8 cellular contexts compared by ENCODE assay signal in the genomic region with DNA sequence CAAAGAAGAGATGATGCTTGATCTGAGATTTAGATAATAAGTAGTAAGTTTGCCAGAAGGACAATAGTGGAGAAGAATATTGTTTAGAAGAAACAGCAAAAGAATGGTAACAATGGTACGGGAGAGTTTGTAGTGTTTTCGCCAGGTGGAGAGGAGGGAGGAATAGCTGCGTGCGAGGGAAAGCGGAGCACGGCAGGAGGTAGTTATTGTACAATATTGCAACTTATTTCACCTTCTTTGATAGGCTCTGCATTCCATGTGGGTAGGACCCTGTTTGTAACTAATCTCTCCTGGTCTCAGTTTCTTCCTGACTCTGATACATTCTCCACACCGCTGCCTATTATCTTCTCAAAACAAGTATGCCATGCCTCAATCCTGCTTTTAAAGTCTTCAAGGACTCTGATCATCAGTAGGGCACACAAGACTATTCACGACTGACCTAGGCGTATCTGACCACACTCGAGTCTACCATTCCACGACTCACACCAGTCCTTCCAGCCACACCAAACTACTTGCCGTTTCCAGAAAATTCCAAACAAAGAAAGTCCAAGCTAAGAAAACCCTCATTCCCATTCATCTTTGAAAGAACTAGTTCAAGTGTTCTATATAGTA. TPM values are rescaled to one million over a fixed set of nuclear protein-coding genes. Genes with fewer than 3 reads are reported as not detected.
DNase-seq lines count a peak whose midpoint lies in the region; ATAC-seq and TF ChIP-seq lines count a peak whose summit lies in the region.

No MANE protein-coding gene starts in this region.

- H3K4me3 ChIP-seq in RWPE2 (ENCODE audit: severe bottlenecking) (peak overlapping the region; percentile 83), retinal pigment epithelial cell (ENCODE audit: low read length) (peak overlapping the region; percentile 100)

- ATAC-seq in GM18498 (IDR thresholded peaks at IDR 0.05; ENCODE audit: unreplicated experiment) (peak; percentile 5), RWPE2 (ENCODE audit: low read depth) (peak; percentile 39), HG02623 (IDR thresholded peaks at IDR 0.05; ENCODE audit: unreplicated experiment) (no peak)

- no peaks in the 10 kb centered on the region for H3K27me3 ChIP-seq in RWPE2 (ENCODE audit: insufficient read depth, poor library complexity, severe bottlenecking)

- TF ChIP-seq CTCF in RWPE2 (IDR thresholded peaks at IDR 0.05; ENCODE audit: poor library complexity, severe bottlenecking) = no peak
- no peak for TF ChIP-seq CTCF in retinal pigment epithelial cell (conservative IDR thresholded peaks at IDR 0.05; ENCODE audit: low read depth, low read length)

- H3K36me3 ChIP-seq in RWPE2 (ENCODE audit: low read depth) = peaks cover 33% of the 10 kb centered on the region

- peak overlapping the region; percentile 84 for H3K27ac ChIP-seq in RWPE2 (ENCODE audit: poor library complexity, severe bottlenecking)

- peaks cover 25% of the 10 kb centered on the region for H3K4me1 ChIP-seq in RWPE2 (ENCODE audit: insufficient read depth, poor library complexity, severe bottlenecking)

- DNase-seq in RWPE2 (ENCODE audit: low spot score) = no peak
- peak; percentile 14 for DNase-seq in fibroblast of peridontal ligament (ENCODE audit: extremely low read depth)
- no peak for DNase-seq in retinal pigment epithelial cell (ENCODE audit: low read depth)
- DNase-seq in H4 (ENCODE audit: low spot score) = no peak
- DNase-seq in GDM1 (lab: John Stamatoyannopoulos, UW) = no peak
- DNase-seq in T-helper 9 cell = no peak

- no peaks in the 10 kb centered on the region for H3K9me3 ChIP-seq in RWPE2 (ENCODE audit: severe bottlenecking)

RNA-seq across cellular contexts. Expression of a gene that starts 1.1 kb away (rescaled TPM):
- total RNA-seq in H4 (2014; rRNA removed; shearing (Covaris generic)) = 19.2 and 19.7 TPM in 2 replicates

RNA-seq across cellular contexts. Expression of a gene that starts 21.4 kb away (rescaled TPM):
- 19.9 and 27.6 TPM in 2 replicates for total RNA-seq in H4 (2014; rRNA removed; shearing (Covaris generic))

RNA-seq across cellular contexts. Expression of a gene that starts 59.9 kb away (rescaled TPM):
- 0.10 and 0.17 TPM in 2 replicates for total RNA-seq in H4 (2014; rRNA removed; shearing (Covaris generic))
